ENCODE assay signal across 8 cellular contexts in genomic region chr19:52963229-52963760, GRCh38. TPM values are rescaled to one million over a fixed set of nuclear protein-coding genes. Genes with fewer than 3 reads are reported as not detected.
DNase-seq lines count a peak whose midpoint lies in the region; ATAC-seq and TF ChIP-seq lines count a peak whose summit lies in the region.

No MANE protein-coding gene starts in this region.

- H3K4me2 ChIP-seq in OCI-LY3 (ENCODE audit: low read length) (peak overlapping the region; percentile 81), mesenchymal stem cell (ENCODE audit: low read length, poor library complexity, severe bottlenecking) (peak overlapping the region; percentile 83)

- peak overlapping the region; percentile 99 for H3K4me3 Mint-ChIP-seq in type B pancreatic cell

- TF ChIP-seq CTCF in OCI-LY3 (IDR thresholded peaks at IDR 0.05; ENCODE audit: low read depth, low read length) (no peak), dorsolateral prefrontal cortex (IDR thresholded peaks at IDR 0.05 in 54 of 56, conservative IDR thresholded peaks at IDR 0.05 in 2 of 56; ENCODE audit: low read depth in 1 of 56, partially characterized antibody in 56 of 56) (peak in 1 of 56 donors; percentile 7), type B pancreatic cell (conservative IDR thresholded peaks at IDR 0.05) (no peak)

- no peak overlapping the region for H2BK120ac ChIP-seq in mesenchymal stem cell (ENCODE audit: low read depth, low read length)

- H4K20me1 ChIP-seq in OCI-LY3 (ENCODE audit: insufficient read depth, low read length): no peaks in the 10 kb centered on the region

- H3K36me3 ChIP-seq in OCI-LY3 (replicated peaks; ENCODE audit: low read depth, low read length): peaks cover 36% of the 10 kb centered on the region
- peaks cover 8 to 23% of the 10 kb centered on the region in 2 experiments for H3K36me3 ChIP-seq in mesenchymal stem cell (ENCODE audit: control insufficient read depth in 1 of 2, insufficient read depth in 2 of 2, low read depth in 1 of 2, low read length in 2 of 2)

- H4K8ac ChIP-seq in mesenchymal stem cell (ENCODE audit: low read length): peak overlapping the region; percentile 74

- no peaks in the 10 kb centered on the region for H3K27me3 ChIP-seq in OCI-LY3 (ENCODE audit: low read depth, low read length)
- H3K27me3 ChIP-seq in dorsolateral prefrontal cortex: no peaks in the 10 kb centered on the region
- no peaks in the 10 kb centered on the region for H3K27me3 ChIP-seq in mesenchymal stem cell (ENCODE audit: control insufficient read depth in 1 of 2, insufficient read depth in 1 of 2, low read length in 2 of 2)

- peak overlapping the region; percentile 88 for H3K4me3 ChIP-seq in OCI-LY3 (ENCODE audit: low read length)
- H3K4me3 ChIP-seq in dorsolateral prefrontal cortex: peak overlapping the region; percentile 40 to 84 (median 71)
- peak overlapping the region; percentile 49 to 97 for H3K4me3 ChIP-seq in mesenchymal stem cell (ENCODE audit: insufficient read depth in 1 of 2, low read depth in 1 of 2, low read length in 2 of 2)

- H3K14ac ChIP-seq in mesenchymal stem cell (ENCODE audit: low read length in 2 of 2): no peak overlapping the region

- H3K79me2 ChIP-seq in OCI-LY3 (ENCODE audit: low read length): peaks cover 43% of the 10 kb centered on the region

- no peaks in the 10 kb centered on the region for H3K27me3 Mint-ChIP-seq in type B pancreatic cell

- no peak overlapping the region for H2BK12ac ChIP-seq in mesenchymal stem cell (ENCODE audit: low read length in 2 of 2)

- H3K27ac ChIP-seq in OCI-LY3 (ENCODE audit: low read length) (no peak overlapping the region), dorsolateral prefrontal cortex (peak overlapping the region in 51 of 59 donors; percentile 3 to 89 (median 71)), mesenchymal stem cell (ENCODE audit: low read length, poor library complexity, severe bottlenecking) (peak overlapping the region; percentile 52)

- H3K27ac Mint-ChIP-seq in type B pancreatic cell: peak overlapping the region; percentile 98

- peak overlapping the region; percentile 53 for H3K9ac ChIP-seq in OCI-LY3 (ENCODE audit: low read length)
- peak overlapping the region; percentile 89 for H3K9ac ChIP-seq in mesenchymal stem cell (ENCODE audit: low read length)

- no peak overlapping the region for H3K23ac ChIP-seq in mesenchymal stem cell (ENCODE audit: low read length in 2 of 2)

- H3K4me1 ChIP-seq in OCI-LY3 (ENCODE audit: low read length) (peaks cover 13% of the 10 kb centered on the region), mesenchymal stem cell (ENCODE audit: control insufficient read depth, insufficient read depth, low read depth, low read length) (peaks cover 3% of the 10 kb centered on the region)

- peaks cover 22% of the 10 kb centered on the region for H3K79me1 ChIP-seq in mesenchymal stem cell (replicated peaks; ENCODE audit: low read length, poor library complexity, severe bottlenecking)

- no peak overlapping the region for H2BK15ac ChIP-seq in mesenchymal stem cell (ENCODE audit: low read depth, poor library complexity, severe bottlenecking)

- H4K91ac ChIP-seq in mesenchymal stem cell (ENCODE audit: low read length): no peak overlapping the region

- H3K9me3 ChIP-seq in OCI-LY3 (ENCODE audit: insufficient read depth, low read length): peaks cover 11% of the 10 kb centered on the region; the same call in 1 of the 2 replicates
- peaks cover 21% of the 10 kb centered on the region for H3K9me3 ChIP-seq in mesenchymal stem cell (ENCODE audit: control insufficient read depth, low read length)

- ATAC-seq in GM21737 (IDR thresholded peaks at IDR 0.05; ENCODE audit: unreplicated experiment) (peak; percentile 27), HG03469 (IDR thresholded peaks at IDR 0.05; ENCODE audit: unreplicated experiment) (no peak)

- no peak overlapping the region for H2AK5ac ChIP-seq in mesenchymal stem cell (ENCODE audit: low read length, severe bottlenecking)

- H3K4ac ChIP-seq in mesenchymal stem cell (ENCODE audit: low read depth in 1 of 2, low read length in 2 of 2): no peak overlapping the region

- DNase-seq in GM03348 (ENCODE audit: low spot score) (peak; percentile 20), dorsolateral prefrontal cortex (peak in 2 of 10 donors; percentile 40 to 47), mesenchymal stem cell (no peak), type B pancreatic cell (ENCODE audit: extremely low spot score, unreplicated experiment) (peak; percentile 74), GF-D8 (lab: John Stamatoyannopoulos, UW) (no peak)

- intact Hi-C loops in dorsolateral prefrontal cortex (cut with DNase I): loop anchor here (5.0 to 10.0 kb wide), 2 partner anchors 66 to 232 kb away; partner anchors contain the start of genes ZNF320 (in 1 of the 2) and ZNF665 (in 1 of the 2)

- H2BK5ac ChIP-seq in mesenchymal stem cell (ENCODE audit: low read depth, low read length, poor library complexity, severe bottlenecking): no peak overlapping the region

- H2AFZ ChIP-seq in OCI-LY3 (ENCODE audit: low read depth, low read length): peak overlapping the region; percentile 67
- peak overlapping the region; percentile 56 for H2AFZ ChIP-seq in mesenchymal stem cell (ENCODE audit: low read depth, low read length)

- peaks cover 29% of the 10 kb centered on the region for H3K36me3 Mint-ChIP-seq in type B pancreatic cell

- WGBS in mesenchymal stem cell: 0% methylated on average over 11 of the region's 15 CpGs

- H3K18ac ChIP-seq in mesenchymal stem cell (ENCODE audit: low read depth in 1 of 2, low read length in 2 of 2): no peak overlapping the region

- H3K4me1 Mint-ChIP-seq in type B pancreatic cell (ENCODE audit: unreplicated experiment): peaks cover 29% of the 10 kb centered on the region

- peaks cover 10% of the 10 kb centered on the region for H3K9me3 Mint-ChIP-seq in type B pancreatic cell

RNA-seq across cellular contexts. Expression of gene ZNF816, which starts 0.6 kb away (rescaled TPM):
- total RNA-seq in dorsolateral prefrontal cortex (10 to 100 TPM in 1 of 120 experiments, 1 to 10 TPM in 119; 2.2 to 11.9 (median 5.0) TPM), type B pancreatic cell (ENCODE audit: low replicate concordance) (17.2 and 18.1 TPM in 2 replicates)
- polyA plus RNA-seq in mesenchymal stem cell (2013, experiment 1 of 2): 3.0 TPM
- polyA plus RNA-seq in mesenchymal stem cell (2013, experiment 2 of 2): 2.9 TPM

RNA-seq across cellular contexts. Expression of gene ZNF888, which starts 40.1 kb away (rescaled TPM):
- total RNA-seq in dorsolateral prefrontal cortex (1 to 10 TPM in 118 of 120 experiments, under 1 TPM in 2; 0.81 to 5.4 (median 2.0) TPM), type B pancreatic cell (ENCODE audit: low replicate concordance) (8.9 and 12.5 TPM in 2 replicates)
- 0.79 TPM for polyA plus RNA-seq in mesenchymal stem cell (2013, experiment 1 of 2)
- polyA plus RNA-seq in mesenchymal stem cell (2013, experiment 2 of 2): 0.84 TPM

RNA-seq across cellular contexts. Expression of gene ERVV-1, which starts 50.4 kb away (rescaled TPM):
- under 1 TPM in 7 of 120 experiments, not detected in 113; 0.20 to 0.47 (median 0.28) TPM for total RNA-seq in dorsolateral prefrontal cortex
- polyA plus RNA-seq in mesenchymal stem cell (2013, experiment 1 of 2): not detected
- polyA plus RNA-seq in mesenchymal stem cell (2013, experiment 2 of 2): not detected
- 0.17 and 0.50 TPM in 2 replicates for total RNA-seq in type B pancreatic cell (ENCODE audit: low replicate concordance)

Comparison
In these comparisons a context has a peak if more than half of its experiments do, and no peak if none do; other contexts are left out.
1. DNase-seq: peak in GM03348 (single experiment) and type B pancreatic cell (single experiment); none in mesenchymal stem cell (single experiment) and GF-D8 (single experiment).
2. Peak in every context shown above with its lines, with median percentiles within 50 percentile points of each other: H3K4me3 ChIP-seq.